8 cellular contexts compared by ENCODE assay signal in genomic region chr4:39458505-39459300, GRCh38. TPM values are rescaled to one million over a fixed set of nuclear protein-coding genes. Genes with fewer than 3 reads are reported as not detected.
A peak's percentile ranks its signal among the peaks of the same experiment; 100 is the strongest.
DNase-seq lines count a peak whose midpoint lies in the region; ATAC-seq and FAIRE-seq lines count a peak whose summit lies in the region.

LIAS (plus strand) TSS chr4:39459056; CDS start chr4:39459118, 62 bp downstream.
RPL9 (minus strand) TSS chr4:39458922; CDS start chr4:39458439, 483 bp downstream.

- peaks cover 21% of the 10 kb centered on the region for H3K4me1 ChIP-seq in muscle layer of colon (ENCODE audit: insufficient read depth, low read length)

- ATAC-seq in GM21786 (IDR thresholded peaks at IDR 0.05; ENCODE audit: unreplicated experiment) (peak; percentile 85), esophagus mucosa (peak; percentile 97)
- peak; percentile 92 to 93 for ATAC-seq in activated T-cell treated with anti-CD3 and anti-CD28 coated beads, Interleukin-2, amount 50 U/mL, for 72 hours (replicated peaks in 1 of 2)

- no peaks in the 10 kb centered on the region for H3K27me3 Mint-ChIP-seq in activated T-cell treated with anti-CD3 and anti-CD28 coated beads, Interleukin-2, amount 50 U/mL, for 72 hours (ENCODE audit: low read depth)

- H3K36me3 ChIP-seq in KOPT-K1 (ENCODE audit: insufficient read depth, low read length) (peaks cover 66% of the 10 kb centered on the region), muscle layer of colon (ENCODE audit: insufficient read depth, low read length) (peaks cover 38% of the 10 kb centered on the region)

- H3K4me3 Mint-ChIP-seq in activated T-cell treated with anti-CD3 and anti-CD28 coated beads, Interleukin-2, amount 50 U/mL, for 72 hours = peak within 1 kb of the TSS; percentile 97 to 99

- no peaks in the 10 kb centered on the region for H3K9me3 Mint-ChIP-seq in activated T-cell treated with anti-CD3 and anti-CD28 coated beads, Interleukin-2, amount 50 U/mL, for 72 hours

- peak within 1 kb of the TSS; percentile 99 for H3K9ac ChIP-seq in muscle layer of colon (ENCODE audit: low read length)

- H3K27me3 ChIP-seq in muscle layer of colon (ENCODE audit: control insufficient read depth in 1 of 2, insufficient read depth in 2 of 2, low read length in 2 of 2) = no peaks in the 10 kb centered on the region

- H3K9me3 ChIP-seq in KOPT-K1 (ENCODE audit: insufficient read depth, low read length, poor library complexity, severe bottlenecking) (no peaks in the 10 kb centered on the region), muscle layer of colon (ENCODE audit: low read length) (no peaks in the 10 kb centered on the region)

- peak within 1 kb of the TSS; percentile 100 for H3K27ac Mint-ChIP-seq in activated T-cell treated with anti-CD3 and anti-CD28 coated beads, Interleukin-2, amount 50 U/mL, for 72 hours

- DNase-seq in DMS79 (lab: John Stamatoyannopoulos, UW) (peak; percentile 71), RCC 7860 (ENCODE audit: low spot score) (peak; percentile 97)
- peak; percentile 93 for DNase-seq in activated T-cell treated with anti-CD3 and anti-CD28 coated beads, Interleukin-2, amount 50 U/mL, for 72 hours
- peak; percentile 85 for DNase-seq in stimulated activated CD8-positive, alpha-beta memory T cell treated with anti-CD3 and anti-CD28 coated beads, Interleukin-7, amount 100 ng/mL, for 24 hours (ENCODE audit: low read depth)

- H3K4me3 ChIP-seq in muscle layer of colon (ENCODE audit: low read depth in 1 of 2, low read length in 2 of 2) = peak within 1 kb of the TSS; percentile 90 to 93

- H3K4me1 Mint-ChIP-seq in activated T-cell treated with anti-CD3 and anti-CD28 coated beads, Interleukin-2, amount 50 U/mL, for 72 hours (ENCODE audit: low read depth) = peaks cover 70% of the 10 kb centered on the region

- peak; percentile 87 for FAIRE-seq in RCC 7860 (lab: Jason Lieb, UNC)

- H3K27ac ChIP-seq in KOPT-K1 (ENCODE audit: low read depth, low read length, poor library complexity, severe bottlenecking) (peak within 1 kb of the TSS; percentile 82), muscle layer of colon (ENCODE audit: low read depth, low read length) (peak within 1 kb of the TSS; percentile 98)

- H3K36me3 Mint-ChIP-seq in activated T-cell treated with anti-CD3 and anti-CD28 coated beads, Interleukin-2, amount 50 U/mL, for 72 hours (ENCODE audit: insufficient read depth in 2 of 2) = peaks cover 23 to 46% of the 10 kb centered on the region in 2 donors

RNA-seq across cellular contexts. Expression of gene LIAS, which starts in this region (rescaled TPM):
- 10 to 100 TPM; 28.3 to 39.5 TPM for total RNA-seq in activated T-cell treated with anti-CD3 and anti-CD28 coated beads, Interleukin-2, amount 50 U/mL, for 72 hours
- 13.7 TPM for total RNA-seq in esophagus mucosa

RNA-seq across cellular contexts. Expression of gene RPL9, which starts in this region (rescaled TPM):
- total RNA-seq in activated T-cell treated with anti-CD3 and anti-CD28 coated beads, Interleukin-2, amount 50 U/mL, for 72 hours = 1,000 to 10,000 TPM; 2,445 to 2,588 TPM
- total RNA-seq in esophagus mucosa = 1,488 TPM

Comparison
In these comparisons a context has a peak if more than half of its experiments do, and no peak if none do; other contexts are left out.
1. Peak in every context shown above with its lines: DNase-seq, ATAC-seq, H3K4me3 ChIP-seq and H3K27ac ChIP-seq.